Comparison of ENCODE assay signal across 11 cellular contexts in the genomic region with DNA sequence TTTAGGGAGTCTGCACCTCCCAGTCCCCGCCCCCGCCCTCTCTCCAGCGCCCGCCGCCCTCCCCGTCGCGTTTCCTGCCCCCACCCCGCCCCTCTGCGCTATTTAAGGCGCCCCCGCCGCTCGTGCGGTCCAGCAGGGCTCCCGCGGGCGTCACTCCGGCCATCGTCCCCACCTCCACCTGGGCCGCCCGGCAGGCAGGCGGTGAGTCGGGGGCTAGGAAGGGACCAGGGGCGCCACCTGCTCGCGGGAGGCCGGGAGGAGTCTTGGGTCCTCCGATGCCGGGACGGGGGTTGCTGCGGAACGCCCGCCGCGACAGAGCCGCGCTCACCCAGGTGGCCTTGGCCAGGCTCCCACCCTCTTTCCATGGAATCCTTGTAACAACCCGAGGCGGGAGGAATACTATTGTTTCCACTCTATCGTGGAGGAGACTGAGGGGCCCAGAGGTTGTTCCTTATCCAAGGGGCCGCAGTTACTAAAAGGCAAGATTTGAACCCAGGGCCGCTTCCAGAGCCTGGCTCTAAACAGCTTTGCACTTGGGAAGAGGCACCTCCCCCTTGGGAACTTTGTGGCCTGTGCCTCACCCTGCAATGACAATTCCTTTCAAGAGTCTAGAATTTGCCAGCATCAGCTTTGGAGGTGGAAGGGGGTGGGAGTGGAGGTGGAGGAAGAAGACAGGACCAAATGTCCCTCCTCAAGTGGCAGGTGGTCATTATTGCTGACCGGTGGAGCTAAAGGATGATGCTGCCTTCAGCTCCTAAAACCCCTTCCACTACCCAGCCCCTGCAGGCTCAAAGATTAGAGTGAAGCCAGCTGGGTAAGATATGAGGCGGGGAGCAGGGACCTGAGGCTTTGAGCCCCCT. TPM values are rescaled to one million over a fixed set of nuclear protein-coding genes. Genes with fewer than 3 reads are reported as not detected.
A peak's percentile ranks its signal among the peaks of the same experiment; 100 is the strongest.
DNase-seq lines count a peak whose midpoint lies in the region; ATAC-seq, FAIRE-seq and TF ChIP-seq lines count a peak whose summit lies in the region.
"Had no signal": no experiment of that assay in that cellular context is flagged by ENCODE, and none has a peak within 500 bp of the region (broad histone marks: within the 10 kb centered on the region; RNA-seq: fewer than 3 reads in every experiment).

A gene (plus strand): TSS at position 132 of the 860 bp plus-strand sequence. CDS start 1,215 bp downstream, outside the sequence.

- no peaks in the 10 kb centered on the region for H3K36me3 ChIP-seq in H7 (replicated peaks; ENCODE audit: control insufficient read depth, insufficient read depth, low read length)
- no peaks in the 10 kb centered on the region for H3K36me3 ChIP-seq in adrenal gland (replicated peaks in 1 of 2)
- H3K36me3 ChIP-seq in iPS-15b (ENCODE audit: control insufficient read depth, insufficient read depth, low read length): no peaks in the 10 kb centered on the region
- H3K36me3 ChIP-seq: SJSA1 had no signal

- H3K27me3 ChIP-seq in H7 (ENCODE audit: control insufficient read depth, insufficient read depth, low read length): peaks cover 22% of the 10 kb centered on the region
- H3K27me3 ChIP-seq in adrenal gland: no peaks in the 10 kb centered on the region
- peaks cover 25% of the 10 kb centered on the region for H3K27me3 ChIP-seq in iPS-15b (ENCODE audit: control insufficient read depth, insufficient read depth, low read length)

- WGBS in adrenal gland, 4 donors: 9 to 86% (median 38%) methylated on average over 2 to 45 of the region's 45 CpGs

- no peak for FAIRE-seq in GM19239 (lab: Jason Lieb, UNC)

- intact Hi-C loops in adrenal gland (cut with DNase I): no loop called here

- TF ChIP-seq CTCF in adrenal gland (IDR thresholded peaks at IDR 0.05) (no peak), progenitor cell of endocrine pancreas (IDR thresholded peaks at IDR 0.05; ENCODE audit: unreplicated experiment) (no peak)

- H3K36me3 Mint-ChIP-seq in progenitor cell of endocrine pancreas (ENCODE audit: insufficient read depth): peaks cover 19% of the 10 kb centered on the region

- H3K9me3 Mint-ChIP-seq in progenitor cell of endocrine pancreas (ENCODE audit: low read depth): no peaks in the 10 kb centered on the region

- peak; percentile 83 for DNase-seq in H7
- DNase-seq in adrenal gland: peak in 1 of 7 donors; percentile 32
- no peak for DNase-seq in progenitor cell of endocrine pancreas (ENCODE audit: low spot score, unreplicated experiment)
- no peak for DNase-seq in occipital lobe (lab: John Stamatoyannopoulos, UW)
- DNase-seq in GM19239 (ENCODE audit: insufficient read length, low spot score): no peak
- no peak for DNase-seq in NOMO-1 treated with dmso at 0.1 percent for 144 hours (lab: John Stamatoyannopoulos, UW; ENCODE audit: unreplicated experiment)
- DNase-seq: activated effector memory CD4-positive, alpha-beta T cell treated with anti-CD3 and anti-CD28 coated beads, Interleukin-2, amount 50 U/mL, for 16 hours; NCI-H1694 treated with DMSO at 0.1 percent for 48 hours had no signal

- peak within 1 kb of the TSS; percentile 48 for H3K4me3 ChIP-seq in H7 (ENCODE audit: insufficient read depth, low read depth, low read length)
- H3K4me3 ChIP-seq in adrenal gland: peak within 1 kb of the TSS in 2 of 4 donors; percentile 16 to 56
- peak within 1 kb of the TSS; percentile 63 for H3K4me3 ChIP-seq in iPS-15b (ENCODE audit: low read depth, low read length)
- H3K4me3 ChIP-seq: SJSA1 had no signal

- H3K27ac ChIP-seq in adrenal gland: peak within 1 kb of the TSS in 4 of 5 donors; percentile 41 to 86 (median 61)
- H3K27ac ChIP-seq: SJSA1 had no signal

- peaks cover 4 to 7% of the 10 kb centered on the region in 2 donors for H3K4me1 ChIP-seq in adrenal gland (replicated peaks in 1 of 2)
- peaks cover 4% of the 10 kb centered on the region for H3K4me1 ChIP-seq in iPS-15b (ENCODE audit: control insufficient read depth, insufficient read depth, low read length)
- H3K4me1 ChIP-seq: SJSA1 had no signal

- H3K27me3 Mint-ChIP-seq in progenitor cell of endocrine pancreas: peaks cover 28% of the 10 kb centered on the region

- ATAC-seq in HG03457 (IDR thresholded peaks at IDR 0.05; ENCODE audit: unreplicated experiment): no peak

- H3K4me3 Mint-ChIP-seq in progenitor cell of endocrine pancreas (ENCODE audit: low read depth): peak within 1 kb of the TSS; percentile 71

- TF ChIP-seq POLR2A in adrenal gland (IDR thresholded peaks at IDR 0.05): peak; percentile 16 to 17

- H3K9ac ChIP-seq in iPS-15b (ENCODE audit: low read depth, low read length): no peak within 1 kb of the TSS

- H3K27ac Mint-ChIP-seq in progenitor cell of endocrine pancreas: no peak within 1 kb of the TSS

- H3K9me3 ChIP-seq in adrenal gland (replicated peaks in 1 of 3) (no peaks in the 10 kb centered on the region), iPS-15b (ENCODE audit: control insufficient read depth, insufficient read depth, low read length) (no peaks in the 10 kb centered on the region)
- H3K9me3 ChIP-seq: SJSA1 had no signal

- peaks cover 45% of the 10 kb centered on the region for H3K4me1 Mint-ChIP-seq in progenitor cell of endocrine pancreas (ENCODE audit: low read depth)

RNA-seq across cellular contexts. Expression of the gene that starts here (rescaled TPM):
- 0.85 and 3.2 TPM in 2 replicates for total RNA-seq in H7 (2014; rRNA removed; shearing (Covaris generic))
- total RNA-seq in adrenal gland (10 to 100 TPM; 10.8 to 68.4 (median 23.9) TPM), progenitor cell of endocrine pancreas (42.2 and 48.0 TPM in 2 replicates), occipital lobe (3.4 TPM)
- polyA plus RNA-seq in adrenal gland: 10 to 100 TPM in 1 of 3 donors, 1 to 10 TPM in 2; 4.8 to 10.8 (median 9.7) TPM
- total RNA-seq: SJSA1 had no signal
